19 cellular contexts compared by ENCODE assay signal in genomic region chr11:79263001-79263400, GRCh38.
DNase-seq lines count a peak whose midpoint lies in the region; ATAC-seq and TF ChIP-seq lines count a peak whose summit lies in the region.
"Had no signal": no experiment of that assay in that cellular context is flagged by ENCODE, and none has a peak within 500 bp of the region (broad histone marks: within the 10 kb centered on the region; RNA-seq: fewer than 3 reads in every experiment).

No MANE protein-coding gene starts in this region.

- no peak overlapping the region for H3K4me3 ChIP-seq in testis
- H3K4me3 ChIP-seq: pancreas, smooth muscle cell, tibial artery had no signal

- DNase-seq in NCI-H1092 treated with DMSO at 0.1 percent for 48 hours (lab: John Stamatoyannopoulos, UW) (peak; percentile 33), NCI-H1092 (lab: John Stamatoyannopoulos, UW) (no peak), WTC11 (ENCODE audit: low spot score) (no peak), left ventricle myocardium superior (peak; percentile 89), testis (peak; percentile 40), HEK293T (ENCODE audit: extremely low spot score) (no peak)
- DNase-seq in activated effector memory CD4-positive, alpha-beta T cell treated with Interleukin-2 at 50 U/mL for 16 hours = no peak
- DNase-seq in stimulated activated CD4-positive, alpha-beta T cell treated with anti-CD3 and anti-CD28 coated beads, Interleukin-15, amount 100 ng/mL, for 24 hours = no peak
- DNase-seq: 8988T; activated CD8-positive, alpha-beta memory T cell treated with anti-CD3 and anti-CD28 coated beads for 24 hours; effector memory CD4-positive, alpha-beta T cell; H7; KG1; pancreas; SIG-M5; tibial artery had no signal

- 49 to 66% methylated on average over 6 to 7 of the region's 7 CpGs for WGBS in testis, 2 donors

- no peaks in the 10 kb centered on the region for H3K36me3 ChIP-seq in testis (ENCODE audit: low read depth, missing control alignments)
- H3K36me3 ChIP-seq: pancreas, tibial artery had no signal

- no peak overlapping the region for H3K27ac Mint-ChIP-seq in WTC11
- H3K27ac Mint-ChIP-seq: CD14-positive monocyte had no signal

- POLR2A ChIA-PET in WTC11 (lab: Charles Lee) = no interaction called here
- POLR2A ChIA-PET in HEK293T (lab: Yijun Ruan, JAX) = no interaction called here

- no peak for TF ChIP-seq CTCF in WTC11 (IDR thresholded peaks at IDR 0.05)
- TF ChIP-seq CTCF in testis (IDR thresholded peaks at IDR 0.05) = no peak

- CTCF ChIA-PET in WTC11 (lab: Charles Lee) (no interaction called here), HEK293T (lab: Yijun Ruan, JAX) (no interaction called here)

- intact Hi-C loops in left ventricle myocardium superior (cut with micrococcal nuclease) = no loop called here
- intact Hi-C loops in testis (cut with DNase I; ENCODE audit: low total_unique reads) = no loop called here

- H3K27me3 ChIP-seq in testis = no peaks in the 10 kb centered on the region
- H3K27me3 ChIP-seq: pancreas, tibial artery had no signal

- H3K27me3 Mint-ChIP-seq in WTC11 (ENCODE audit: low read depth) = no peaks in the 10 kb centered on the region
- H3K27me3 Mint-ChIP-seq: central memory CD8-positive, alpha-beta T cell had no signal

- no peaks in the 10 kb centered on the region for H3K4me1 ChIP-seq in testis
- H3K4me1 ChIP-seq: pancreas, tibial artery had no signal

- peaks cover 25% of the 10 kb centered on the region for H3K4me1 Mint-ChIP-seq in WTC11
- H3K4me1 Mint-ChIP-seq: CD14-positive monocyte; central memory CD8-positive, alpha-beta T cell had no signal

- no peak for TF ChIP-seq POLR2A in testis (IDR thresholded peaks at IDR 0.05)

- H3K36me3 Mint-ChIP-seq in WTC11 = no peaks in the 10 kb centered on the region
- H3K36me3 Mint-ChIP-seq: CD14-positive monocyte had no signal

- no peak overlapping the region for H3K27ac ChIP-seq in testis
- H3K27ac ChIP-seq: pancreas, tibial artery had no signal

- no peak overlapping the region for H3K4me3 Mint-ChIP-seq in WTC11
- H3K4me3 Mint-ChIP-seq: CD14-positive monocyte; central memory CD8-positive, alpha-beta T cell had no signal

- H3K9me3 ChIP-seq in testis = no peaks in the 10 kb centered on the region
- H3K9me3 ChIP-seq: pancreas, tibial artery had no signal

- peak; percentile 62 for ATAC-seq in WTC11
- ATAC-seq in left ventricle myocardium superior = peak; percentile 94

- H3K9me3 Mint-ChIP-seq in WTC11 = no peaks in the 10 kb centered on the region
- H3K9me3 Mint-ChIP-seq: central memory CD8-positive, alpha-beta T cell had no signal

TF ChIP-seq in WTC11, 78 proteins besides CTCF, POLR2A, EP300 and RAD21:
- TF ChIP-seq SP1 (CRISPR knock-in tag; conservative IDR thresholded peaks at IDR 0.05) = no peak
- TF ChIP-seq TEAD1 (CRISPR knock-in tag; IDR thresholded peaks at IDR 0.05) = no peak
- no peak for TF ChIP-seq ELF4 (CRISPR knock-in tag; IDR thresholded peaks at IDR 0.05; ENCODE audit: low read depth)
- TF ChIP-seq, protein P1, sequence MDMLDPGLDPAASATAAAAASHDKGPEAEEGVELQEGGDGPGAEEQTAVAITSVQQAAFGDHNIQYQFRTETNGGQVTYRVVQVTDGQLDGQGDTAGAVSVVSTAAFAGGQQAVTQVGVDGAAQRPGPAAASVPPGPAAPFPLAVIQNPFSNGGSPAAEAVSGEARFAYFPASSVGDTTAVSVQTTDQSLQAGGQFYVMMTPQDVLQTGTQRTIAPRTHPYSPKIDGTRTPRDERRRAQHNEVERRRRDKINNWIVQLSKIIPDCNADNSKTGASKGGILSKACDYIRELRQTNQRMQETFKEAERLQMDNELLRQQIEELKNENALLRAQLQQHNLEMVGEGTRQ (CRISPR knock-in tag; IDR thresholded peaks at IDR 0.05) = no peak
- no peak for TF ChIP-seq ZNF219 (CRISPR knock-in tag; IDR thresholded peaks at IDR 0.05; ENCODE audit: borderline replicate concordance)
- TF ChIP-seq FOXK1 (CRISPR knock-in tag; IDR thresholded peaks at IDR 0.05) = no peak
- no peak for TF ChIP-seq OVOL2 (CRISPR knock-in tag; IDR thresholded peaks at IDR 0.05; ENCODE audit: borderline replicate concordance)
- TF ChIP-seq RELA (CRISPR knock-in tag; IDR thresholded peaks at IDR 0.05; ENCODE audit: borderline replicate concordance) = no peak
- no peak for TF ChIP-seq E2F1 (CRISPR knock-in tag; IDR thresholded peaks at IDR 0.05)
- no peak for TF ChIP-seq NFYB (CRISPR knock-in tag; conservative IDR thresholded peaks at IDR 0.05; ENCODE audit: low read depth)

TF ChIP-seq in HEK293T, 16 proteins besides CTCF, POLR2A, EP300 and RAD21:
- TF ChIP-seq SUZ12 (IDR thresholded peaks at IDR 0.05) = no peak
- TF ChIP-seq TARDBP (IDR thresholded peaks at IDR 0.05) = no peak
- TF ChIP-seq, protein P2, sequence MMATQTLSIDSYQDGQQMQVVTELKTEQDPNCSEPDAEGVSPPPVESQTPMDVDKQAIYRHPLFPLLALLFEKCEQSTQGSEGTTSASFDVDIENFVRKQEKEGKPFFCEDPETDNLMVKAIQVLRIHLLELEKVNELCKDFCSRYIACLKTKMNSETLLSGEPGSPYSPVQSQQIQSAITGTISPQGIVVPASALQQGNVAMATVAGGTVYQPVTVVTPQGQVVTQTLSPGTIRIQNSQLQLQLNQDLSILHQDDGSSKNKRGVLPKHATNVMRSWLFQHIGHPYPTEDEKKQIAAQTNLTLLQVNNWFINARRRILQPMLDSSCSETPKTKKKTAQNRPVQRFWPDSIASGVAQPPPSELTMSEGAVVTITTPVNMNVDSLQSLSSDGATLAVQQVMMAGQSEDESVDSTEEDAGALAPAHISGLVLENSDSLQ (IDR thresholded peaks at IDR 0.05) = no peak
- TF ChIP-seq FOXA1 (IDR thresholded peaks at IDR 0.05) = no peak
- TF ChIP-seq ELF4 (IDR thresholded peaks at IDR 0.05) = no peak
- TF ChIP-seq ZNF384 (IDR thresholded peaks at IDR 0.05) = no peak
- no peak for TF ChIP-seq L3MBTL2 (conservative IDR thresholded peaks at IDR 0.05)
- TF ChIP-seq CTBP1 (IDR thresholded peaks at IDR 0.05; ENCODE audit: borderline replicate concordance) = no peak
- TF ChIP-seq HDGF (IDR thresholded peaks at IDR 0.05; ENCODE audit: borderline replicate concordance) = no peak
- TF ChIP-seq NFRKB (IDR thresholded peaks at IDR 0.05) = no peak
TF ChIP-seq in HEK293T: peak in this region for 0.

Comparison
In these comparisons a context has a peak if more than half of its experiments do, and no peak if none do; other contexts are left out.
1. DNase-seq: peak in NCI-H1092 treated with DMSO at 0.1 percent for 48 hours (single experiment), left ventricle myocardium superior (single experiment) and testis (single experiment); none in NCI-H1092 (single experiment), WTC11 (single experiment), activated effector memory CD4-positive, alpha-beta T cell treated with Interleukin-2 at 50 U/mL for 16 hours (single experiment), stimulated activated CD4-positive, alpha-beta T cell treated with anti-CD3 and anti-CD28 coated beads, Interleukin-15, amount 100 ng/mL, for 24 hours (single experiment) and HEK293T (single experiment).